In the genomic region with DNA sequence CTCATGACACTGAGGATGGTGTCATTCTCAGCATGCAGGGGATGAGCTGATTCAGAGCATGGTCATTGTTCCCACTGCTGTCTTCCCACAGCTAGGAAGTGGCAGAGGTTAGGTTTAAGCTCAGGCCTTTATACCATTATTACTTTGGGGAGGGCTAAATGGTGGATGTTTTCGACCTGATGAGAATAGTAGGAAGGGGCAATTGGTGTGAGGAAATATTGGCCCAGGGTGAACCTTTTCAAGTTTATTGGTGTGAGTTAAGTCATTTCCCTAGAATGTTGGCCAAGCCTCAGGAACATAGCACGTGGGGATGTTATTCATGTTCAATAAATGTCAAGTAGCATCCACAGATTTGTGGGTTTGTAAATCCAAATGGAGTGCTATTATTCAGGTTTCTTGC, we compare ENCODE assay signal across 15 cellular contexts. TPM values are rescaled to one million over a fixed set of nuclear protein-coding genes. Genes with fewer than 3 reads are reported as not detected.
DNase-seq lines count a peak whose midpoint lies in the region; ATAC-seq and TF ChIP-seq lines count a peak whose summit lies in the region.
"Had no signal": no experiment of that assay in that cellular context is flagged by ENCODE, and none has a peak within 500 bp of the region (broad histone marks: within the 10 kb centered on the region; RNA-seq: fewer than 3 reads in every experiment).

No MANE protein-coding gene starts in this region.

- peak overlapping the region; percentile 87 for H3K27ac Mint-ChIP-seq in Calu3 (ENCODE audit: unreplicated experiment)
- H3K27ac Mint-ChIP-seq in CD4-positive, alpha-beta memory T cell: no peak overlapping the region

- intact Hi-C loops in Calu3 (cut with micrococcal nuclease; ENCODE audit: unreplicated experiment) (loop anchor here (5.0 kb wide), 1 partner anchor 132 kb away; no protein-coding TSS in a partner anchor), psoas muscle (cut with DNase I) (no loop called here)
- intact Hi-C loops in CD4-positive, alpha-beta memory T cell (cut with micrococcal nuclease): no loop called here

- ATAC-seq in psoas muscle (peak; percentile 36 to 63 (median 42)), GM18519 (IDR thresholded peaks at IDR 0.05; ENCODE audit: low FRiP score, unreplicated experiment) (no peak), GM18502 (IDR thresholded peaks at IDR 0.05; ENCODE audit: poor library complexity, unreplicated experiment) (no peak)
- ATAC-seq: upper lobe of right lung had no signal

- H3K4me1 ChIP-seq in psoas muscle: peaks cover 33% of the 10 kb centered on the region
- H3K4me1 ChIP-seq in CD4-positive, alpha-beta memory T cell (ENCODE audit: insufficient read depth, low read length): peaks cover 13% of the 10 kb centered on the region

- H3K9me3 ChIP-seq in psoas muscle: no peaks in the 10 kb centered on the region
- H3K9me3 ChIP-seq in CD4-positive, alpha-beta memory T cell (ENCODE audit: control insufficient read depth in 1 of 2, low read length in 2 of 2): no peaks in the 10 kb centered on the region
- H3K9me3 ChIP-seq: upper lobe of right lung had no signal

- no peaks in the 10 kb centered on the region for H3K27me3 ChIP-seq in psoas muscle (ENCODE audit: insufficient read depth in 3 of 3, low read length in 2 of 3)
- no peaks in the 10 kb centered on the region for H3K27me3 ChIP-seq in CD4-positive, alpha-beta memory T cell (ENCODE audit: insufficient read depth, low read length)
- H3K27me3 ChIP-seq: upper lobe of right lung had no signal

- POLR2A ChIA-PET in CD4-positive, alpha-beta memory T cell (lab: Charles Lee; ENCODE audit: partially characterized antibody): no interaction called here

- TF ChIP-seq CTCF in Calu3 (IDR thresholded peaks at IDR 0.05; ENCODE audit: unreplicated experiment) (no peak), fibroblast of the aortic adventitia (IDR thresholded peaks at IDR 0.05; ENCODE audit: insufficient read depth, low read length) (no peak), psoas muscle (IDR thresholded peaks at IDR 0.05) (no peak)

- H3K27ac ChIP-seq in psoas muscle: no peak overlapping the region
- no peak overlapping the region for H3K27ac ChIP-seq in CD4-positive, alpha-beta memory T cell (ENCODE audit: low read depth, low read length)
- H3K27ac ChIP-seq: coronary artery, parathyroid adenoma, upper lobe of right lung had no signal

- DNase-seq in Calu3: no peak
- DNase-seq in NCI-H226: peak; percentile 33
- DNase-seq in fibroblast of the aortic adventitia (ENCODE audit: low read depth): peak; percentile 46
- DNase-seq in psoas muscle: no peak
- no peak for DNase-seq in NCI-H69 (lab: John Stamatoyannopoulos, UW)
- DNase-seq in CD4-positive, alpha-beta memory T cell: no peak
- DNase-seq: activated CD4-positive, CD25-positive, alpha-beta regulatory T cell; activated CD8-positive, alpha-beta memory T cell treated with anti-CD3 and anti-CD28 coated beads, Interleukin-2, amount 50 U/mL, for 4 hours; DMS79 treated with DMSO at 0.1 percent for 48 hours; upper lobe of right lung had no signal

- H3K4me3 ChIP-seq in fibroblast of the aortic adventitia (ENCODE audit: low read depth, low read length) (no peak overlapping the region), psoas muscle (no peak overlapping the region)
- H3K4me3 ChIP-seq in CD4-positive, alpha-beta memory T cell (ENCODE audit: low read length in 2 of 2): no peak overlapping the region
- H3K4me3 ChIP-seq: coronary artery, upper lobe of right lung had no signal

- no TSS peak for BruUV-seq in Calu3 (replicated peaks; lab: Mats Ljungman, UMichigan)

- H3K36me3 ChIP-seq in psoas muscle (ENCODE audit: insufficient read depth in 1 of 2, low read depth in 1 of 2): no peaks in the 10 kb centered on the region
- H3K36me3 ChIP-seq in CD4-positive, alpha-beta memory T cell (ENCODE audit: insufficient read depth, low read length): no peaks in the 10 kb centered on the region
- H3K36me3 ChIP-seq: upper lobe of right lung had no signal

- WGBS in psoas muscle, 3 donors: 32 to 47% (median 34%) methylated on average over 2 of the region's 2 CpGs

- H3K36me3 Mint-ChIP-seq in Calu3 (ENCODE audit: insufficient read depth, unreplicated experiment): peaks cover 27% of the 10 kb centered on the region
- H3K36me3 Mint-ChIP-seq in CD4-positive, alpha-beta memory T cell: peaks cover 0 to 5% of the 10 kb centered on the region in 2 donors

- no peak overlapping the region for H3K4me3 Mint-ChIP-seq in Calu3 (ENCODE audit: low read depth, unreplicated experiment)
- H3K4me3 Mint-ChIP-seq in CD4-positive, alpha-beta memory T cell: no peak overlapping the region
- H3K4me3 Mint-ChIP-seq: activated naive CD8-positive, alpha-beta T cell had no signal

- H3K27me3 Mint-ChIP-seq in Calu3 (ENCODE audit: unreplicated experiment): no peaks in the 10 kb centered on the region
- H3K27me3 Mint-ChIP-seq in CD4-positive, alpha-beta memory T cell: no peaks in the 10 kb centered on the region
- H3K27me3 Mint-ChIP-seq: activated naive CD8-positive, alpha-beta T cell had no signal

- CTCF ChIA-PET in Calu3 (lab: Charles Lee): interaction anchor here (1.0 to 1.6 kb wide), 3 partner anchors 36 to 41 kb away, joined by 3 to 5 read pairs (median 4); no protein-coding TSS in a partner anchor
- CTCF ChIA-PET in CD4-positive, alpha-beta memory T cell (lab: Charles Lee; ENCODE audit: partially characterized antibody): no interaction called here

- H3K4me1 Mint-ChIP-seq in Calu3 (ENCODE audit: low read depth, unreplicated experiment): peaks cover 97% of the 10 kb centered on the region
- H3K4me1 Mint-ChIP-seq in CD4-positive, alpha-beta memory T cell: peaks cover 17 to 52% (median 26%) of the 10 kb centered on the region in 4 donors

- H3K9me3 Mint-ChIP-seq in Calu3 (ENCODE audit: low read depth, unreplicated experiment): peaks cover 2% of the 10 kb centered on the region
- H3K9me3 Mint-ChIP-seq in CD4-positive, alpha-beta memory T cell: peaks cover 0 to 2% (median 0%) of the 10 kb centered on the region in 8 donors

RNA-seq across cellular contexts. Expression of gene ARHGAP26, which starts 59.6 kb away (rescaled TPM):
- total RNA-seq in Calu3 (2022) (112 and 118 TPM in 2 replicates), fibroblast of the aortic adventitia (ENCODE audit: low replicate concordance) (9.0 and 15.2 TPM in 2 replicates), psoas muscle (10 to 100 TPM; 12.0 to 28.7 (median 13.1) TPM)
- 1 to 10 TPM; 2.5 to 6.8 (median 4.3) TPM for polyA plus RNA-seq in psoas muscle
- 10 to 100 TPM; 22.6 to 22.7 TPM for total RNA-seq in CD4-positive, alpha-beta memory T cell
- polyA plus RNA-seq in CD4-positive, alpha-beta memory T cell: 10 to 100 TPM in 1 of 2 donors, 1 to 10 TPM in 1; 2.0 to 11.9 TPM

Comparison
In these comparisons a context has a peak if more than half of its experiments do, and no peak if none do; other contexts are left out.
1. DNase-seq: peak in NCI-H226 (single experiment) and fibroblast of the aortic adventitia (single experiment); none in Calu3 (single experiment), psoas muscle (0 of 2), NCI-H69 (single experiment) and CD4-positive, alpha-beta memory T cell (0 of 5).
2. ATAC-seq: peak in psoas muscle (4 of 4); none in GM18519 (single experiment) and GM18502 (single experiment).